8 cellular contexts compared by ENCODE assay signal in genomic region chr2:20962939-20963543, GRCh38.
A peak's percentile ranks its signal among the peaks of the same experiment; 100 is the strongest.
DNase-seq lines count a peak whose midpoint lies in the region; ATAC-seq lines count a peak whose summit lies in the region.

No MANE protein-coding gene starts in this region.

- H3K9me3 Mint-ChIP-seq in naive thymus-derived CD8-positive, alpha-beta T cell, result no peaks in the 10 kb centered on the region
- H3K9me3 Mint-ChIP-seq in stimulated activated effector memory CD8-positive, alpha-beta T cell treated with anti-CD3 and anti-CD28 coated beads, Interleukin-12 subunit alpha, Interleukin-12 subunit beta, amount 100 ng/mL, for 72 hours, result no peaks in the 10 kb centered on the region

- H3K9ac ChIP-seq in NT2/D1 (ENCODE audit: insufficient read length, low read depth), result no peak overlapping the region

- ATAC-seq in HG03571 (IDR thresholded peaks at IDR 0.05; ENCODE audit: unreplicated experiment) (peak; percentile 80), esophagus mucosa (peak; percentile 90)
- ATAC-seq in naive thymus-derived CD8-positive, alpha-beta T cell, result peak in 1 of 2 donors; percentile 54
- peak; percentile 43 for ATAC-seq in stimulated activated effector memory CD8-positive, alpha-beta T cell treated with anti-CD3 and anti-CD28 coated beads, Interleukin-12 subunit alpha, Interleukin-12 subunit beta, amount 100 ng/mL, for 72 hours

- H3K4me1 Mint-ChIP-seq in naive thymus-derived CD8-positive, alpha-beta T cell, result no peaks in the 10 kb centered on the region
- H3K4me1 Mint-ChIP-seq in stimulated activated effector memory CD8-positive, alpha-beta T cell treated with anti-CD3 and anti-CD28 coated beads, Interleukin-12 subunit alpha, Interleukin-12 subunit beta, amount 100 ng/mL, for 72 hours, result no peaks in the 10 kb centered on the region

- POLR2A ChIA-PET in naive thymus-derived CD8-positive, alpha-beta T cell (lab: Charles Lee), result interaction anchor here (0.7 kb wide), 1 partner anchor 172 kb away, joined by 3 read pairs; no protein-coding TSS in a partner anchor

- peaks cover 9 to 37% (median 19%) of the 10 kb centered on the region in 5 donors for H3K27me3 Mint-ChIP-seq in naive thymus-derived CD8-positive, alpha-beta T cell

- H3K9me3 ChIP-seq in NT2/D1 (ENCODE audit: insufficient read depth, low read length), result no peaks in the 10 kb centered on the region; the same call in 1 of the 2 replicates

- DNase-seq in C1 segment of cervical spinal cord (lab: John Stamatoyannopoulos, UW), result peak in 12 of 14 donors; percentile 2 to 70 (median 28)
- DNase-seq in GM19240 (ENCODE audit: insufficient read length, low spot score), result peak; percentile 59
- peak; percentile 66 for DNase-seq in NT2/D1 (ENCODE audit: low read depth, low spot score)
- DNase-seq in activated T-cell treated with anti-CD3 and anti-CD28 coated beads for 1 hour (ENCODE audit: low read depth), result peak; percentile 66
- peak; percentile 29 to 72 (median 54) for DNase-seq in naive thymus-derived CD8-positive, alpha-beta T cell
- peak; percentile 53 to 83 for DNase-seq in stimulated activated effector memory CD8-positive, alpha-beta T cell treated with anti-CD3 and anti-CD28 coated beads, Interleukin-12 subunit alpha, Interleukin-12 subunit beta, amount 100 ng/mL, for 72 hours (ENCODE audit: low spot score in 2 of 2)

- H3K4me3 ChIP-seq in NT2/D1 (ENCODE audit: insufficient read length, low read depth), result no peak overlapping the region

- no peaks in the 10 kb centered on the region for H3K36me3 ChIP-seq in NT2/D1 (ENCODE audit: insufficient read depth, insufficient read length, low read length)

- H3K4me3 Mint-ChIP-seq in naive thymus-derived CD8-positive, alpha-beta T cell, result no peak overlapping the region
- no peak overlapping the region for H3K4me3 Mint-ChIP-seq in stimulated activated effector memory CD8-positive, alpha-beta T cell treated with anti-CD3 and anti-CD28 coated beads, Interleukin-12 subunit alpha, Interleukin-12 subunit beta, amount 100 ng/mL, for 72 hours

- H3K27me3 ChIP-seq in NT2/D1 (ENCODE audit: insufficient read depth, insufficient read length), result no peaks in the 10 kb centered on the region

- no peaks in the 10 kb centered on the region for H3K36me3 Mint-ChIP-seq in naive thymus-derived CD8-positive, alpha-beta T cell
- no peaks in the 10 kb centered on the region for H3K36me3 Mint-ChIP-seq in stimulated activated effector memory CD8-positive, alpha-beta T cell treated with anti-CD3 and anti-CD28 coated beads, Interleukin-12 subunit alpha, Interleukin-12 subunit beta, amount 100 ng/mL, for 72 hours

- H3K27ac Mint-ChIP-seq in naive thymus-derived CD8-positive, alpha-beta T cell, result no peak overlapping the region
- H3K27ac Mint-ChIP-seq in stimulated activated effector memory CD8-positive, alpha-beta T cell treated with anti-CD3 and anti-CD28 coated beads, Interleukin-12 subunit alpha, Interleukin-12 subunit beta, amount 100 ng/mL, for 72 hours, result no peak overlapping the region

- no peaks in the 10 kb centered on the region for H3K4me1 ChIP-seq in NT2/D1 (ENCODE audit: insufficient read depth, insufficient read length)
